ENCODE assay signal across 16 cellular contexts in the genomic region with DNA sequence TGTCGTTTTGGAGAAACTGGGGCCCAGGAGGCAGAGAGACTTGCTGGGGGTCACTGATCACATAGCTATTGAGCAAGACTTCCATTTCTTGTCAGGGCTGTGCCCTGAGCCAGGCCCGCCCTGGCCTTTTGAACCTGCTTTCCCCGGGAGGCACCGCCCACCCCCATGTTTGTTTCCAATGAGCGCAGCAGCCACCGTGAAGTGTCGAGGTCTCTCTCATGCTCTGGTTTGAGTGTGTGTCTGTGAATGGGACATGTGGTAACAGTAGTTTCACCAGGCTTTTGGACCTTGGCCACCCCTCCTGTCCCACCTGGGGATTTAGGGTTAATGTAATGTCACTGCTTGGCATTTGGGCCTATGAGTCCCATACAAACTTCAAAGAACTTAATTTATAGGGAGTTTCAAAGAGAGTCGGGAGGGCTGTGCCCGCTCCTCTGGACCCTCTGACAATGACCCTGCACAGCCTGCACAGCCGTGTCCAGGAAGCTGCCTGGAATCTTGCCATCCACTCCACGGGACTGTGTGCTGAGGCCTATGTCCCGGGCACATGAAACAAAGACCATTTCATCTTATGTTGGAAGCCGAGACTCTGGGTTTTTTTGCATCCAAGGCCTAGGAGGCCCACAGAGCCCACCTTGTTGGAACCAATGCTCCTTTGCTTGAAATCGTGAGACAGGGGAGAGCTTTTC. TPM values are rescaled to one million over a fixed set of nuclear protein-coding genes. Genes with fewer than 3 reads are reported as not detected.
DNase-seq lines count a peak whose midpoint lies in the region; ATAC-seq, FAIRE-seq and TF ChIP-seq lines count a peak whose summit lies in the region.
"Had no signal": no experiment of that assay in that cellular context is flagged by ENCODE, and none has a peak within 500 bp of the region (broad histone marks: within the 10 kb centered on the region; RNA-seq: fewer than 3 reads in every experiment).

No MANE protein-coding gene starts in this region.

- peaks cover 36% of the 10 kb centered on the region for H3K79me2 ChIP-seq in Loucy (ENCODE audit: insufficient read depth, low read length)
- no peaks in the 10 kb centered on the region for H3K79me2 ChIP-seq in astrocyte (ENCODE audit: insufficient read depth, low read length)
- H3K79me2 ChIP-seq in mammary epithelial cell (ENCODE audit: insufficient read depth, low read length), result no peaks in the 10 kb centered on the region

- no TSS peak for BruUV-seq in mammary epithelial cell (replicated peaks; lab: Mats Ljungman, UMichigan)

- H3K9me2 ChIP-seq in Loucy (replicated peaks; ENCODE audit: low read depth, low read length), result no peaks in the 10 kb centered on the region

- no peaks in the 10 kb centered on the region; the same call in 1 of the 2 replicates for H3K36me3 ChIP-seq in Loucy (ENCODE audit: insufficient read depth, low read length)
- no peaks in the 10 kb centered on the region for H3K36me3 ChIP-seq in astrocyte (ENCODE audit: insufficient read depth, low read length)
- no peaks in the 10 kb centered on the region for H3K36me3 ChIP-seq in liver (ENCODE audit: control insufficient read depth in 4 of 4, insufficient read depth in 3 of 4, low read depth in 1 of 4, low read length in 3 of 4)
- no peaks in the 10 kb centered on the region for H3K36me3 ChIP-seq in mammary epithelial cell (ENCODE audit: insufficient read depth, low read length)
- H3K36me3 ChIP-seq: BLaER1, suprapubic skin had no signal

- CTCF ChIA-PET in mammary epithelial cell (lab: Charles Lee; ENCODE audit: low non-redundant PET), result no interaction called here

- peaks cover 15% of the 10 kb centered on the region for H4K20me1 ChIP-seq in Loucy (ENCODE audit: insufficient read depth, low read length, poor library complexity, severe bottlenecking)
- no peaks in the 10 kb centered on the region for H4K20me1 ChIP-seq in astrocyte (ENCODE audit: insufficient read depth, low read length)
- H4K20me1 ChIP-seq in mammary epithelial cell (ENCODE audit: insufficient read depth, low read length), result no peaks in the 10 kb centered on the region
- H4K20me1 ChIP-seq: BLaER1 had no signal

- H3K4me2 ChIP-seq in Loucy (ENCODE audit: low read depth, low read length, poor library complexity, severe bottlenecking) (peak overlapping the region; percentile 10), astrocyte (ENCODE audit: low read length) (no peak overlapping the region), mammary epithelial cell (ENCODE audit: insufficient read depth, low read depth, low read length) (no peak overlapping the region)
- H3K4me2 ChIP-seq: BLaER1 had no signal

- H3F3A ChIP-seq in Loucy (ENCODE audit: low read depth), result no peaks in the 10 kb centered on the region

- peaks cover 41% of the 10 kb centered on the region for H3K27me3 Mint-ChIP-seq in astrocyte (ENCODE audit: low read depth, unreplicated experiment)

- FAIRE-seq in astrocyte (lab: Jason Lieb, UNC), result no peak
- FAIRE-seq: islet of Langerhans had no signal

- H3K4me1 Mint-ChIP-seq in astrocyte (ENCODE audit: low read depth, unreplicated experiment), result peaks cover 11% of the 10 kb centered on the region

- H3K4me1 ChIP-seq in Loucy (ENCODE audit: insufficient read depth, low read length, poor library complexity, severe bottlenecking) (peaks cover 71% of the 10 kb centered on the region), astrocyte (ENCODE audit: insufficient read depth, low read length) (no peaks in the 10 kb centered on the region), liver (ENCODE audit: control insufficient read depth in 4 of 4, insufficient read depth in 4 of 4, low read length in 3 of 4) (no peaks in the 10 kb centered on the region), mammary epithelial cell (ENCODE audit: insufficient read depth, low read length) (peaks cover 4% of the 10 kb centered on the region)
- H3K4me1 ChIP-seq: suprapubic skin had no signal

- no peaks in the 10 kb centered on the region for H3K36me3 Mint-ChIP-seq in astrocyte (ENCODE audit: low read depth, unreplicated experiment)

- H3K9me3 Mint-ChIP-seq in astrocyte (ENCODE audit: unreplicated experiment), result no peaks in the 10 kb centered on the region
- H3K9me3 Mint-ChIP-seq: activated T-cell treated with anti-CD3 and anti-CD28 coated beads, Interleukin-2, amount 50 U/mL, for 4 hours had no signal

- DNase-seq in astrocyte (ENCODE audit: low read depth), result no peak
- DNase-seq in sciatic nerve (ENCODE audit: low spot score), result no peak
- DNase-seq in AG08396 (ENCODE audit: low spot score), result no peak
- DNase-seq in mammary epithelial cell, result no peak
- DNase-seq: activated T-cell treated with anti-CD3 and anti-CD28 coated beads, Interleukin-2, amount 50 U/mL, for 4 hours; NCI-H187; NCI-H446 treated with DMSO at 0.1 percent for 48 hours; T-helper 9 cell had no signal

- peak overlapping the region; percentile 8 for H3K4me3 Mint-ChIP-seq in astrocyte (ENCODE audit: unreplicated experiment)
- H3K4me3 Mint-ChIP-seq: activated T-cell treated with anti-CD3 and anti-CD28 coated beads, Interleukin-2, amount 50 U/mL, for 4 hours had no signal

- no peaks in the 10 kb centered on the region for H3K9me3 ChIP-seq in Loucy (ENCODE audit: insufficient read depth, low read depth, low read length)
- no peaks in the 10 kb centered on the region for H3K9me3 ChIP-seq in astrocyte (ENCODE audit: insufficient read depth, low read depth, low read length)
- no peaks in the 10 kb centered on the region for H3K9me3 ChIP-seq in liver (ENCODE audit: control insufficient read depth in 4 of 4, low read length in 3 of 4)
- H3K9me3 ChIP-seq in mammary epithelial cell (replicated peaks; ENCODE audit: insufficient read depth, low read length), result no peaks in the 10 kb centered on the region
- H3K9me3 ChIP-seq: BLaER1, suprapubic skin had no signal

- ATAC-seq in sciatic nerve, result peak; percentile 58
- ATAC-seq in activated CD4-positive, CD25-positive, alpha-beta regulatory T cell treated with anti-CD3 and anti-CD28 coated beads, Interleukin-2, amount 50 U/mL, for 24 hours, result no peak
- ATAC-seq: activated T-cell treated with anti-CD3 and anti-CD28 coated beads, Interleukin-2, amount 50 U/mL, for 4 hours had no signal

- WGBS in liver, result 57% methylated on average over 14 of the region's 14 CpGs
- 87% methylated on average over 14 of the region's 14 CpGs for WGBS in mammary epithelial cell (ENCODE audit: low coverage, missing lambda C conversion rate)

- H3K27ac ChIP-seq in astrocyte (ENCODE audit: low read depth, low read length), result no peak overlapping the region
- no peak overlapping the region for H3K27ac ChIP-seq in liver (ENCODE audit: low read depth in 1 of 2, low read length in 2 of 2)
- H3K27ac ChIP-seq in mammary epithelial cell (ENCODE audit: insufficient read depth, low read depth, low read length), result no peak overlapping the region
- H3K27ac ChIP-seq: BLaER1, suprapubic skin had no signal

- TF ChIP-seq RAD21 in liver (IDR thresholded peaks at IDR 0.05), result no peak

- H3K27ac Mint-ChIP-seq in astrocyte (ENCODE audit: unreplicated experiment), result no peak overlapping the region

- H3K9ac ChIP-seq in Loucy (ENCODE audit: low read depth, low read length, poor library complexity, severe bottlenecking) (peak overlapping the region; percentile 35), astrocyte (ENCODE audit: low read length) (no peak overlapping the region), liver (ENCODE audit: low read depth in 1 of 2, low read length in 2 of 2) (no peak overlapping the region), mammary epithelial cell (ENCODE audit: insufficient read depth, low read length) (no peak overlapping the region)
- H3K9ac ChIP-seq: BLaER1 had no signal

- dilution Hi-C loops in mammary epithelial cell (cut with HindIII; ENCODE audit: low sequenced_read_pairs), result no loop called here

- intact Hi-C loops in sciatic nerve (cut with DNase I), result no loop called here
- intact Hi-C loops in mammary epithelial cell (cut with micrococcal nuclease), result no loop called here

- H3K27me3 ChIP-seq in Loucy (ENCODE audit: insufficient read depth, low read length, poor library complexity, severe bottlenecking), result no peaks in the 10 kb centered on the region
- H3K27me3 ChIP-seq in astrocyte (ENCODE audit: insufficient read depth, low read length), result peaks cover 2% of the 10 kb centered on the region
- H3K27me3 ChIP-seq in liver (ENCODE audit: control insufficient read depth in 4 of 4, insufficient read depth in 4 of 4, low read length in 3 of 4), result no peaks in the 10 kb centered on the region
- peaks cover 3% of the 10 kb centered on the region for H3K27me3 ChIP-seq in mammary epithelial cell (ENCODE audit: insufficient read depth, low read length)
- H3K27me3 ChIP-seq: BLaER1, suprapubic skin had no signal

- no peak for TF ChIP-seq CTCF in Loucy (conservative IDR thresholded peaks at IDR 0.05; ENCODE audit: low read length)
- no peak for TF ChIP-seq CTCF in astrocyte (IDR thresholded peaks at IDR 0.05; ENCODE audit: insufficient read depth, low read depth, low read length)
- no peak for TF ChIP-seq CTCF in liver (IDR thresholded peaks at IDR 0.05; ENCODE audit: low read depth, low read length, missing input control)
- TF ChIP-seq CTCF in mammary epithelial cell (conservative IDR thresholded peaks at IDR 0.05 in 1 of 2, IDR thresholded peaks at IDR 0.05 in 1 of 2; ENCODE audit: extremely low read depth in 1 of 2, insufficient read depth in 1 of 2, low read depth in 1 of 2, low read length in 2 of 2), result no peak

- in situ Hi-C loops in mammary epithelial cell (cut with MboI; ENCODE audit: low sequenced_read_pairs in 2 of 2), result no loop called here

- H3K4me3 ChIP-seq in Loucy (ENCODE audit: low read length, poor library complexity, severe bottlenecking) (no peak overlapping the region), astrocyte (ENCODE audit: insufficient read depth, low read depth, low read length) (no peak overlapping the region), liver (ENCODE audit: low read depth in 1 of 3, low read length in 3 of 3) (no peak overlapping the region), mammary epithelial cell (replicated peaks in 1 of 3; ENCODE audit: insufficient read depth in 1 of 3, low read depth in 2 of 3, low read length in 3 of 3) (no peak overlapping the region)
- H3K4me3 ChIP-seq: BLaER1, suprapubic skin had no signal

- H2AFZ ChIP-seq in Loucy (ENCODE audit: low read length), result no peak overlapping the region
- no peak overlapping the region for H2AFZ ChIP-seq in astrocyte (ENCODE audit: low read depth, low read length)
- H2AFZ ChIP-seq in mammary epithelial cell (ENCODE audit: low read depth, low read length), result no peak overlapping the region

TF ChIP-seq in liver, 16 proteins besides CTCF, POLR2A, EP300 and RAD21:
- TF ChIP-seq, protein P1, sequence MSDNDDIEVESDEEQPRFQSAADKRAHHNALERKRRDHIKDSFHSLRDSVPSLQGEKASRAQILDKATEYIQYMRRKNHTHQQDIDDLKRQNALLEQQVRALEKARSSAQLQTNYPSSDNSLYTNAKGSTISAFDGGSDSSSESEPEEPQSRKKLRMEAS (IDR thresholded peaks at IDR 0.05), result no peak
- TF ChIP-seq RXRA (IDR thresholded peaks at IDR 0.05) (peak; percentile 47 to 58), SP1 (IDR thresholded peaks at IDR 0.05) (peak; percentile 54), HNF4A (conservative IDR thresholded peaks at IDR 0.05) (peak; percentile 29 to 45)

RNA-seq across cellular contexts. Expression of gene PRF1, which starts 6.3 kb away (rescaled TPM):
- total RNA-seq in astrocyte (0.14 and 0.16 TPM in 2 replicates), liver (1 to 10 TPM; 2.8 TPM), sciatic nerve (7.6 TPM), mammary epithelial cell (not detected)
- polyA plus RNA-seq in liver (1 to 10 TPM; 2.5 to 3.1 TPM), mammary epithelial cell (0.07 TPM)
- not detected for polyA minus RNA-seq in mammary epithelial cell
- total RNA-seq: chondrocyte, pulmonary artery endothelial cell had no signal
